In the genomic region with DNA sequence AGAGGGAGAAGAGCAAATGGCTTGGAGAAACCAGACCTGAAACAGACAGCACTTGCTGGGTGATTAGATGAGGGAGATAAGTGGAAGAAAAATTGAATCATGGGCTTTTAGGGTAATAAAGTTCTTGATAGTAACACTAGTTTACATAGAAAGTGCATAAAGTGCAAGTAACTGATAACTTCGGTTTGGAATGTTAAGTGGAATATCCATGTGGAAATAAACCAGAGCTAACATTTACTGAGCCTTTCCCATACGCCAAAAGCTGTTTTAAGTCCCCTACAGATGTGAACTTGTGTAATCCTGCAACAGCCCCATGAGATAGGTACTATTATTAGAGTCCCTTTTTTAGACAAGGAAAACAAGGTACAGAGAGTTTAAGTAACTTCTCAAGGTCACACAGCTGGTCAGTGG, we compare ENCODE assay signal across 13 cellular contexts.
DNase-seq lines count a peak whose midpoint lies in the region; TF ChIP-seq lines count a peak whose summit lies in the region.
"Had no signal": no experiment of that assay in that cellular context is flagged by ENCODE, and none has a peak within 500 bp of the region (broad histone marks: within the 10 kb centered on the region; RNA-seq: fewer than 3 reads in every experiment).

No MANE protein-coding gene starts in this region.

- H3F3A ChIP-seq in SK-N-SH (replicated peaks; ENCODE audit: insufficient read depth) (peaks cover 15% of the 10 kb centered on the region), smooth muscle cell (ENCODE audit: low read depth) (peaks cover 3% of the 10 kb centered on the region)

- H3K36me3 ChIP-seq in SK-N-SH (replicated peaks in 1 of 2; ENCODE audit: control insufficient read depth in 1 of 2, insufficient read depth in 2 of 2, low read length in 1 of 2) (no peaks in the 10 kb centered on the region), right atrium auricular region (no peaks in the 10 kb centered on the region), smooth muscle cell (ENCODE audit: low read depth) (no peaks in the 10 kb centered on the region)
- H3K36me3 ChIP-seq: SJSA1 had no signal

- H4K20me1 ChIP-seq in SK-N-SH (ENCODE audit: insufficient read depth) (no peaks in the 10 kb centered on the region), smooth muscle cell (ENCODE audit: low read depth) (no peaks in the 10 kb centered on the region)

- TF ChIP-seq RAD21 in SK-N-SH (IDR thresholded peaks at IDR 0.05; ENCODE audit: low read length): peak; percentile 6; the same call in 1 of the 2 replicates

- DNase-seq in SK-N-SH: peak; percentile 51
- DNase-seq in fibroblast of villous mesenchyme (ENCODE audit: low read depth): peak; percentile 84
- no peak for DNase-seq in right atrium auricular region (ENCODE audit: low spot score)
- no peak for DNase-seq in smooth muscle cell (lab: John Stamatoyannopoulos, UW; ENCODE audit: unreplicated experiment)
- no peak for DNase-seq in kidney glomerular epithelial cell (lab: John Stamatoyannopoulos, UW)
- no peak for DNase-seq in DMS114 treated with DMSO at 0.1 percent for 48 hours (lab: John Stamatoyannopoulos, UW; ENCODE audit: unreplicated experiment)
- DNase-seq in C1 segment of cervical spinal cord (lab: John Stamatoyannopoulos, UW): no peak
- DNase-seq: H9, NCI-H1436 treated with DMSO at 0.1 percent for 48 hours, NCI-H2029, NCI-H2171, NCI-H526 had no signal

- POLR2A ChIA-PET in SK-N-SH (lab: Yijun Ruan, JAX): no interaction called here

- H3K4me2 ChIP-seq in SK-N-SH (no peak overlapping the region), smooth muscle cell (peak overlapping the region; percentile 4)

- peak in 1 of 2 experiments; percentile 92; a peak in 2 of 4 replicates for TF ChIP-seq EP300 in SK-N-SH (IDR thresholded peaks at IDR 0.05; ENCODE audit: borderline replicate concordance in 1 of 2, low read depth in 1 of 2, low read length in 1 of 2)

- CTCF ChIA-PET in SK-N-SH (lab: Yijun Ruan, JAX): no interaction called here

- no peak overlapping the region for H2AFZ ChIP-seq in SK-N-SH (ENCODE audit: low read depth)
- H2AFZ ChIP-seq in smooth muscle cell (ENCODE audit: low read depth): no peak overlapping the region

- no peak overlapping the region for H3K9ac ChIP-seq in SK-N-SH
- H3K9ac ChIP-seq in smooth muscle cell (ENCODE audit: low read depth): no peak overlapping the region

- H3K9me2 ChIP-seq in SK-N-SH: no peaks in the 10 kb centered on the region

- H3K4me3 ChIP-seq in SK-N-SH (ENCODE audit: low read depth in 2 of 2, low read length in 1 of 2): no peak overlapping the region
- H3K4me3 ChIP-seq in fibroblast of villous mesenchyme (ENCODE audit: low read depth, low read length): no peak overlapping the region
- no peak overlapping the region for H3K4me3 ChIP-seq in right atrium auricular region
- no peak overlapping the region for H3K4me3 ChIP-seq in smooth muscle cell
- H3K4me3 ChIP-seq: SJSA1 had no signal

- peaks cover 12 to 30% of the 10 kb centered on the region in 2 experiments; a peak in 3 of 4 replicates for H3K4me1 ChIP-seq in SK-N-SH (ENCODE audit: control insufficient read depth in 1 of 2, insufficient read depth in 2 of 2, low read depth in 1 of 2, low read length in 1 of 2)
- H3K4me1 ChIP-seq in right atrium auricular region: peaks cover 0 to 26% of the 10 kb centered on the region in 2 donors
- H3K4me1 ChIP-seq in smooth muscle cell (ENCODE audit: low read depth): peaks cover 14% of the 10 kb centered on the region
- H3K4me1 ChIP-seq: SJSA1 had no signal

- H3K9me3 ChIP-seq in SK-N-SH (no peaks in the 10 kb centered on the region), right atrium auricular region (peaks cover 0 to 2% of the 10 kb centered on the region in 2 donors), smooth muscle cell (replicated peaks; ENCODE audit: low read depth) (no peaks in the 10 kb centered on the region)
- H3K9me3 ChIP-seq: SJSA1 had no signal

- peak overlapping the region in 1 of 2 experiments; percentile 72; a peak in 2 of 4 replicates for H3K27ac ChIP-seq in SK-N-SH (ENCODE audit: low read depth in 2 of 2, low read length in 1 of 2)
- H3K27ac ChIP-seq in right atrium auricular region: peak overlapping the region; percentile 13 to 41
- no peak overlapping the region for H3K27ac ChIP-seq in smooth muscle cell (ENCODE audit: low read depth)
- H3K27ac ChIP-seq: SJSA1 had no signal

- TF ChIP-seq CTCF in SK-N-SH (IDR thresholded peaks at IDR 0.05) (no peak), fibroblast of villous mesenchyme (IDR thresholded peaks at IDR 0.05; ENCODE audit: insufficient read depth, low read depth, low read length) (no peak), right atrium auricular region (IDR thresholded peaks at IDR 0.05) (no peak), smooth muscle cell (IDR thresholded peaks at IDR 0.05; ENCODE audit: borderline replicate concordance, insufficient read depth, poor library complexity, severe bottlenecking) (no peak)

- WGBS in SK-N-SH (ENCODE audit: low lambda C conversion rate): 50% methylated on average over 2 of the region's 2 CpGs
- WGBS in smooth muscle cell (ENCODE audit: low lambda C conversion rate): 6% methylated on average over 2 of the region's 2 CpGs

- H3K27me3 ChIP-seq in SK-N-SH (ENCODE audit: insufficient read depth) (no peaks in the 10 kb centered on the region), right atrium auricular region (no peaks in the 10 kb centered on the region), smooth muscle cell (ENCODE audit: low read depth) (no peaks in the 10 kb centered on the region)
- H3K27me3 ChIP-seq: SJSA1 had no signal

- H3K79me2 ChIP-seq in SK-N-SH (ENCODE audit: insufficient read depth) (no peaks in the 10 kb centered on the region), smooth muscle cell (ENCODE audit: low read depth) (no peaks in the 10 kb centered on the region)

TF ChIP-seq in SK-N-SH, 30 proteins besides CTCF, POLR2A, EP300 and RAD21:
- TF ChIP-seq, protein P1, sequence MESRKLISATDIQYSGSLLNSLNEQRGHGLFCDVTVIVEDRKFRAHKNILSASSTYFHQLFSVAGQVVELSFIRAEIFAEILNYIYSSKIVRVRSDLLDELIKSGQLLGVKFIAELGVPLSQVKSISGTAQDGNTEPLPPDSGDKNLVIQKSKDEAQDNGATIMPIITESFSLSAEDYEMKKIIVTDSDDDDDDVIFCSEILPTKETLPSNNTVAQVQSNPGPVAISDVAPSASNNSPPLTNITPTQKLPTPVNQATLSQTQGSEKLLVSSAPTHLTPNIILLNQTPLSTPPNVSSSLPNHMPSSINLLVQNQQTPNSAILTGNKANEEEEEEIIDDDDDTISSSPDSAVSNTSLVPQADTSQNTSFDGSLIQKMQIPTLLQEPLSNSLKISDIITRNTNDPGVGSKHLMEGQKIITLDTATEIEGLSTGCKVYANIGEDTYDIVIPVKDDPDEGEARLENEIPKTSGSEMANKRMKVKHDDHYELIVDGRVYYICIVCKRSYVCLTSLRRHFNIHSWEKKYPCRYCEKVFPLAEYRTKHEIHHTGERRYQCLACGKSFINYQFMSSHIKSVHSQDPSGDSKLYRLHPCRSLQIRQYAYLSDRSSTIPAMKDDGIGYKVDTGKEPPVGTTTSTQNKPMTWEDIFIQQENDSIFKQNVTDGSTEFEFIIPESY (IDR thresholded peaks at IDR 0.05; ENCODE audit: borderline replicate concordance, low read depth): no peak
- TF ChIP-seq FOXJ3 (CRISPR knock-in tag; IDR thresholded peaks at IDR 0.05) (peak; percentile 36; the same call in 1 of the 2 replicates), YY1 (IDR thresholded peaks at IDR 0.05; ENCODE audit: low read depth) (no peak), TCF12 (IDR thresholded peaks at IDR 0.05) (peak; percentile 55), POLR2AphosphoS5 (IDR thresholded peaks at IDR 0.05; ENCODE audit: low read depth, low read length) (no peak), JUND (IDR thresholded peaks at IDR 0.05) (no peak), MEF2A (IDR thresholded peaks at IDR 0.05; ENCODE audit: borderline replicate concordance, low read depth) (no peak), RCOR1 (IDR thresholded peaks at IDR 0.05; ENCODE audit: low read length) (peak; percentile 85), GATA2 (CRISPR knock-in tag; IDR thresholded peaks at IDR 0.05) (peak; percentile 86), TEAD4 (IDR thresholded peaks at IDR 0.05; ENCODE audit: borderline replicate concordance, insufficient read depth) (peak; percentile 63; the same call in 1 of the 2 replicates), CHD2 (IDR thresholded peaks at IDR 0.05; ENCODE audit: low read length, partially characterized antibody) (peak; percentile 69), FOSL2 (IDR thresholded peaks at IDR 0.05; ENCODE audit: borderline replicate concordance, low read depth) (no peak)
- TF ChIP-seq, protein P2, sequence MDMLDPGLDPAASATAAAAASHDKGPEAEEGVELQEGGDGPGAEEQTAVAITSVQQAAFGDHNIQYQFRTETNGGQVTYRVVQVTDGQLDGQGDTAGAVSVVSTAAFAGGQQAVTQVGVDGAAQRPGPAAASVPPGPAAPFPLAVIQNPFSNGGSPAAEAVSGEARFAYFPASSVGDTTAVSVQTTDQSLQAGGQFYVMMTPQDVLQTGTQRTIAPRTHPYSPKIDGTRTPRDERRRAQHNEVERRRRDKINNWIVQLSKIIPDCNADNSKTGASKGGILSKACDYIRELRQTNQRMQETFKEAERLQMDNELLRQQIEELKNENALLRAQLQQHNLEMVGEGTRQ (IDR thresholded peaks at IDR 0.05; ENCODE audit: borderline replicate concordance, low read depth, low read length): no peak

Comparison
In these comparisons a context has a peak if more than half of its experiments do, and no peak if none do; other contexts are left out.
1. DNase-seq: peak in SK-N-SH (single experiment) and fibroblast of villous mesenchyme (single experiment); none in right atrium auricular region (single experiment), smooth muscle cell (single experiment), kidney glomerular epithelial cell (single experiment), DMS114 treated with DMSO at 0.1 percent for 48 hours (single experiment) and C1 segment of cervical spinal cord (0 of 14).